ENCODE assay signal across 16 cellular contexts in the genomic region with DNA sequence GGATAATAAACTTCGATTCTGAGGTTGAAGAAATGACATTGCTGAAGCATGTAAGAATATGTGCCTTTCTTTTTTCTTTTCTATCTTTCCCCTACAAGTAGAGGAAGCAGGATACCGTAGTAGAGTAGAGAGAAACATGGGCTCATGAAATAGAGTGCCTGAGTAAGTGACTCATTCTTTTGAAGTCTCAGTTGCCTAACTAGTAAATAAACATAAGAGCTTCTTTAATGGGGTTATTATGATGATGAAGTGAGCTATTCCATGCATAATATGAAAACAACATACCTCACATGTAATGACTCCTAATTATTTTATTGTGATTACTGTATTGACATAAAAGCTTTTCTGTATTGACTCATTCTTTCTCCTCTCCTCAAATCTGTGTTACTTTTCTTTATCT.
"Had no signal": no experiment of that assay in that cellular context is flagged by ENCODE, and none has a peak within 500 bp of the region (broad histone marks: within the 10 kb centered on the region; RNA-seq: fewer than 3 reads in every experiment).

No MANE protein-coding gene starts in this region.

- H3K27ac ChIP-seq: gastroesophageal sphincter, heart right ventricle, left ventricle myocardium inferior, neural progenitor cell, suprapubic skin had no signal

- DNase-seq: activated B cell treated with CpG ODN at 0.5 μM for 24 hours; activated CD4-positive, alpha-beta T cell treated with anti-CD3 and anti-CD28 coated beads, Interleukin-2, amount 10 ng/mL, durations not matched to agents 24 days and 14 days; activated CD8-positive, alpha-beta T cell treated with anti-CD3 and anti-CD28 coated beads for 36 hours; activated naive CD4-positive, alpha-beta T cell treated with Interleukin-2 at 50 U/mL for 16 hours; activated T-cell treated with anti-CD3 and anti-CD28 coated beads, Interleukin-2, amount 50 U/mL, for 1 hour; cortex of kidney; heart right ventricle; left ventricle myocardium inferior; mucosa of descending colon; naive B cell; stimulated activated CD4-positive, alpha-beta T cell treated with anti-CD3 and anti-CD28 coated beads, Interleukin-2, amount 100 ng/mL, for 24 hours; stimulated activated naive CD8-positive, alpha-beta T cell treated with anti-CD3 and anti-CD28 coated beads, Interleukin-15, amount 100 ng/mL, for 72 hours; trophoblast cell had no signal

- H3K4me2 ChIP-seq: neural progenitor cell had no signal

- H3K4me3 ChIP-seq: gastroesophageal sphincter, heart right ventricle, left ventricle myocardium inferior, mucosa of descending colon, neural progenitor cell, suprapubic skin had no signal

- H3K27me3 ChIP-seq: gastroesophageal sphincter, heart right ventricle, neural progenitor cell, suprapubic skin had no signal

- H3K9ac ChIP-seq: neural progenitor cell had no signal

- H3K4me1 ChIP-seq: gastroesophageal sphincter, heart right ventricle, left ventricle myocardium inferior, neural progenitor cell, suprapubic skin had no signal

- H3K36me3 ChIP-seq: gastroesophageal sphincter, heart right ventricle, left ventricle myocardium inferior, neural progenitor cell, suprapubic skin had no signal

- H3K9me3 ChIP-seq: gastroesophageal sphincter, mucosa of descending colon had no signal
